Comparison of ENCODE assay signal across 18 cellular contexts in the genomic region with DNA sequence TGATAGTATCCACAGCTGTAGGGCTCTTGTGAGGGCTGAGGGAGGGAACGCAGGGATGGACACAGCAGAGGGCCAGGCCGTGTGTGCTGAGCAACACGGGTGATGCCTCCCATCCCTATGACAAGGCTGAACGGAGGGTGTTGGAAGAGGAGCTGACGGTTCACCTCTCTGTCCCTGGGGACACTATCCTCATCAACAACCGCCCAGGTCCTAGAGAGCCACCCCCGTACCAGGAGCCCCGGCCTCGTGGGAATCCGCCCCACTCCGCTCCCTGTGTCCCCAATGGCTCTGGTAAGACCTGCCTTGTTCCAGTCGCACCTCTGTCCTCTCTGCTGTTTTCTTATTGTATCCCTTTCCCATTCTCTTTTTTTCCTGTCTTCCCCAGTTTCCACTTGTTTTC. TPM values are rescaled to one million over a fixed set of nuclear protein-coding genes. Genes with fewer than 3 reads are reported as not detected.
A peak's percentile ranks its signal among the peaks of the same experiment; 100 is the strongest.
DNase-seq lines count a peak whose midpoint lies in the region; ATAC-seq and TF ChIP-seq lines count a peak whose summit lies in the region.
"Had no signal": no experiment of that assay in that cellular context is flagged by ENCODE, and none has a peak within 500 bp of the region (broad histone marks: within the 10 kb centered on the region; RNA-seq: fewer than 3 reads in every experiment).

No MANE protein-coding gene starts in this region.

- H3K27ac ChIP-seq in breast epithelium (peak overlapping the region in 1 of 2 donors; percentile 25), dorsolateral prefrontal cortex (peak overlapping the region in 43 of 59 donors; percentile 0 to 99 (median 55)), osteoblast (ENCODE audit: low read depth, low read length) (no peak overlapping the region)

- H3K4me1 Mint-ChIP-seq in MCF 10A (ENCODE audit: insufficient read depth, unreplicated experiment) = peaks cover 19% of the 10 kb centered on the region
- H3K4me1 Mint-ChIP-seq: B cell had no signal

- BruUV-seq in MCF 10A (replicated peaks; lab: Mats Ljungman, UMichigan) = no TSS peak

- no peak for TF ChIP-seq CTCF in MCF 10A (IDR thresholded peaks at IDR 0.05; ENCODE audit: unreplicated experiment)
- no peak for TF ChIP-seq CTCF in breast epithelium (IDR thresholded peaks at IDR 0.05)
- TF ChIP-seq CTCF in dorsolateral prefrontal cortex (IDR thresholded peaks at IDR 0.05 in 54 of 56, conservative IDR thresholded peaks at IDR 0.05 in 2 of 56; ENCODE audit: low read depth in 1 of 56, partially characterized antibody in 56 of 56) = no peak
- TF ChIP-seq CTCF in osteoblast (IDR thresholded peaks at IDR 0.05; ENCODE audit: extremely low read depth, low read depth, low read length) = no peak

- H3K36me3 Mint-ChIP-seq in MCF 10A (ENCODE audit: insufficient read depth, unreplicated experiment) = peaks cover 82% of the 10 kb centered on the region

- ATAC-seq in Right ventricle myocardium inferior = no peak
- ATAC-seq: HepG2 had no signal

- H3K36me3 ChIP-seq in breast epithelium = no peaks in the 10 kb centered on the region
- H3K36me3 ChIP-seq in osteoblast (ENCODE audit: insufficient read depth, low read length) = peaks cover 22% of the 10 kb centered on the region

- H3K27me3 Mint-ChIP-seq in MCF 10A (ENCODE audit: insufficient read depth, unreplicated experiment) = no peaks in the 10 kb centered on the region
- H3K27me3 Mint-ChIP-seq: B cell; CD4-positive, alpha-beta T cell had no signal

- no peak overlapping the region for H3K4me2 ChIP-seq in osteoblast (ENCODE audit: insufficient read depth, low read length)

- H3K27ac Mint-ChIP-seq in MCF 10A (ENCODE audit: low read depth, unreplicated experiment) = peak overlapping the region; percentile 37
- H3K27ac Mint-ChIP-seq: B cell; CD4-positive, alpha-beta T cell; HFFc6 had no signal

- no peak for DNase-seq in MCF 10A (ENCODE audit: unreplicated experiment)
- DNase-seq in breast epithelium (ENCODE audit: low spot score in 2 of 2) = no peak
- DNase-seq in dorsolateral prefrontal cortex = peak in 2 of 10 donors; percentile 3 to 39
- peak; percentile 43 for DNase-seq in osteoblast (ENCODE audit: insufficient read length, low spot score, missing footprints)
- DNase-seq in NCI-H2227 (lab: John Stamatoyannopoulos, UW; ENCODE audit: unreplicated experiment) = no peak
- DNase-seq in EL = no peak
- no peak for DNase-seq in Right ventricle myocardium inferior (ENCODE audit: missing footprints)
- DNase-seq in AG20443 (ENCODE audit: low spot score) = no peak
- DNase-seq: ACHN; C1 segment of cervical spinal cord; CD4-positive, alpha-beta T cell; DMS79; GOT3; HCEC 1CT; HFFc6 had no signal

- TF ChIP-seq POLR2A in breast epithelium (IDR thresholded peaks at IDR 0.05) = no peak

- H4K20me1 ChIP-seq in osteoblast (ENCODE audit: insufficient read depth, low read length) = no peaks in the 10 kb centered on the region

- no peaks in the 10 kb centered on the region for H3K9me3 Mint-ChIP-seq in MCF 10A (ENCODE audit: unreplicated experiment)
- H3K9me3 Mint-ChIP-seq: CD4-positive, alpha-beta T cell; HFFc6 had no signal

- POLR2A ChIA-PET in MCF 10A (lab: Yijun Ruan, JAX) = interaction anchor here (1.1 kb wide), 1 partner anchor 20 kb away, joined by 6 read pairs; a partner anchor contains a TSS

- H3K4me3 ChIP-seq in breast epithelium (no peak overlapping the region), dorsolateral prefrontal cortex (no peak overlapping the region), osteoblast (ENCODE audit: insufficient read depth, low read length) (no peak overlapping the region)

- no peaks in the 10 kb centered on the region for H3K79me2 ChIP-seq in osteoblast (ENCODE audit: insufficient read depth, low read length)

- no peaks in the 10 kb centered on the region for H3K27me3 ChIP-seq in breast epithelium
- H3K27me3 ChIP-seq in dorsolateral prefrontal cortex = no peaks in the 10 kb centered on the region
- H3K27me3 ChIP-seq in osteoblast (ENCODE audit: insufficient read depth, low read length) = no peaks in the 10 kb centered on the region

- CTCF ChIA-PET in MCF 10A (lab: Yijun Ruan, JAX) = interaction anchor here (0.6 kb wide), 1 partner anchor 12 kb away, joined by 7 read pairs; no protein-coding TSS in a partner anchor

- no peaks in the 10 kb centered on the region for H3K4me1 ChIP-seq in breast epithelium
- no peaks in the 10 kb centered on the region for H3K4me1 ChIP-seq in osteoblast (ENCODE audit: insufficient read depth, low read length)

- intact Hi-C loops in MCF 10A (cut with micrococcal nuclease) (no loop called here), breast epithelium (cut with DNase I; ENCODE audit: low total_unique reads) (no loop called here), dorsolateral prefrontal cortex (cut with DNase I) (no loop called here), Right ventricle myocardium inferior (cut with DNase I) (no loop called here)

- H3K9me3 ChIP-seq in breast epithelium (no peaks in the 10 kb centered on the region), osteoblast (ENCODE audit: low read depth, low read length) (no peaks in the 10 kb centered on the region)

- H2AFZ ChIP-seq in osteoblast (ENCODE audit: low read length) = no peak overlapping the region

- H3K4me3 Mint-ChIP-seq in MCF 10A (ENCODE audit: unreplicated experiment) = no peak overlapping the region
- H3K4me3 Mint-ChIP-seq: B cell; CD4-positive, alpha-beta T cell; HFFc6 had no signal

RNA-seq across cellular contexts. Expression of a gene that starts 10.1 kb away (rescaled TPM):
- total RNA-seq in MCF 10A (2022) (59.7 and 66.0 TPM in 2 replicates), breast epithelium (100 to 1,000 TPM in 1 of 3 donors, 10 to 100 TPM in 2; 18.1 to 149 (median 72.1) TPM), dorsolateral prefrontal cortex (100 to 1,000 TPM; 100 to 498 (median 195) TPM), osteoblast (13.0 and 22.4 TPM in 2 replicates), Right ventricle myocardium inferior (32.5 TPM)

RNA-seq across cellular contexts. Expression of a gene that starts 13.6 kb away (rescaled TPM):
- total RNA-seq in MCF 10A (2022) (30.6 and 33.9 TPM in 2 replicates), breast epithelium (10 to 100 TPM; 10.4 to 13.4 (median 11.1) TPM), dorsolateral prefrontal cortex (100 to 1,000 TPM in 1 of 120 experiments, 10 to 100 TPM in 119; 24.7 to 107 (median 48.9) TPM), osteoblast (8.8 and 10.9 TPM in 2 replicates), Right ventricle myocardium inferior (22.2 TPM)

RNA-seq across cellular contexts. Expression of a gene that starts 19.7 kb away (rescaled TPM):
- total RNA-seq in MCF 10A (2022) = 38.8 and 52.7 TPM in 2 replicates
- 10 to 100 TPM; 15.7 to 19.2 (median 16.8) TPM for total RNA-seq in breast epithelium
- total RNA-seq in dorsolateral prefrontal cortex = 10 to 100 TPM; 27.9 to 82.8 (median 48.0) TPM
- 14.5 and 15.6 TPM in 2 replicates for total RNA-seq in osteoblast
- total RNA-seq in Right ventricle myocardium inferior = 18.3 TPM

RNA-seq across cellular contexts. Expression of a gene that starts 37.6 kb away (rescaled TPM):
- not detected in 2 replicates for total RNA-seq in MCF 10A (2022)
- not detected for total RNA-seq in breast epithelium
- total RNA-seq in dorsolateral prefrontal cortex = under 1 TPM in 7 of 120 experiments, not detected in 113; 0.39 to 0.85 (median 0.66) TPM
- not detected in 2 replicates for total RNA-seq in osteoblast
- total RNA-seq in Right ventricle myocardium inferior = not detected
- total RNA-seq: A172; B cell; CD4-positive, alpha-beta T cell; HepG2; HFFc6 had no signal

RNA-seq across cellular contexts. Expression of a gene that starts 46.4 kb away (rescaled TPM):
- total RNA-seq in MCF 10A (2022) (not detected in 2 replicates), breast epithelium (not detected), dorsolateral prefrontal cortex (not detected), osteoblast (not detected in 2 replicates), Right ventricle myocardium inferior (not detected)
- total RNA-seq: A172; B cell; CD4-positive, alpha-beta T cell; HepG2; HFFc6 had no signal
